Comparison of ENCODE assay signal across 2 cellular contexts in the genomic region with DNA sequence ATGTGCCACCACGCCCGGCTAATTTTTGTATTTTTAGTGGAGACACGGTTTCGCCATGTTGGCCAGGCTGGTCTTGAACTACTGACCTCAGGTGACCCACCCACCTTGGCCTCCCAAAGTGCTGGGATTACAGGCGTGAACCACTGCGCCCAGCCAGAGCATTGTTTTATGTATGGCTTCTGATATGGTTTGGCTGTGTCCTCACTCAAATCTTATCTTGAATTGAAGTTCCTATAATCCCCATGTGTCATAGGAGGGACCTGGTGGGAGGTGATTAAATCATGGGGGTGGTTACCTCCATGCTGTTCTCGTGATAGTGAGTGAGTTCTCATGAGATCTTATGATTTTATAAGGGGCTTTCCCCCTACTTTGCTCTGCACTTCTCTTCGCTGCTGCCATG. TPM values are rescaled to one million over a fixed set of nuclear protein-coding genes. Genes with fewer than 3 reads are reported as not detected.
"Had no signal": no experiment of that assay in that cellular context is flagged by ENCODE, and none has a peak within 500 bp of the region (broad histone marks: within the 10 kb centered on the region; RNA-seq: fewer than 3 reads in every experiment).

No MANE protein-coding gene starts in this region.

RNA-seq across cellular contexts. Expression of gene ST6GALNAC3, which starts 22.5 kb away (rescaled TPM):
- total RNA-seq: natural killer cell, osteoblast had no signal
